8 cellular contexts compared by ENCODE assay signal in the genomic region with DNA sequence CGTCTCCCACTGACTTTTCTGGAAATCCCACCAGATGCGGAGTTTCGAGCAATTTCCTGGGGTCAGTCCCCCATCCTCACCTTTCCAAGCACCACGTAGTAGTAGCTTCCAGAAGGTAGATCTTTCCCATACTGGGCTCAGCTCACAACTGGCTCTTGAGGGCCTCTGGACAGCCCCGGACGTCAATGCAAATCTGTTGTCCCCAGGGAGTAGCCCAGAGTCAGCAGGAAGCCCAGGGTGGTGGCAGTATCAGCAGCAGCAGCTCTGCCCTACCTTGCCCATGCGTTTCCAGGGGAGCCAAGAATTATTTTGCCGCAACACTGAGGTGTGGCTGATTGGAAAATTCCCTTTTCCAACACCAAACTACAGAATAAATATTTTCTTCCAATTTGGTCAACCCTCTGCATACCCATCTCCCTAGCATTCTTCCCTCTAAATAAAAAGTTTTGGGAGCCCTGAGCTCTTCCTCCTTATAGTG.
DNase-seq lines count a peak whose midpoint lies in the region; ATAC-seq and TF ChIP-seq lines count a peak whose summit lies in the region.

No MANE protein-coding gene starts in this region.

- ATAC-seq in activated CD8-positive, alpha-beta T cell treated with anti-CD3 and anti-CD28 coated beads for 36 hours, result no peak
- ATAC-seq in activated CD8-positive, alpha-beta T cell treated with anti-CD3 and anti-CD28 coated beads, Interleukin-2, amount 10 ng/mL, durations not matched to agents 7 days and 5 days, result no peak
- peak; percentile 16 for ATAC-seq in HG02870 (IDR thresholded peaks at IDR 0.05; ENCODE audit: unreplicated experiment)
- ATAC-seq in stimulated activated memory B cell treated with anti-CD40 and anti-IgM and Interleukin-4, amounts not matched to agents 10 μg/mL and 1 μg/mL and 100 μg/mL, for 72 hours, result peak; percentile 82

- POLR2A ChIA-PET in activated CD8-positive, alpha-beta T cell treated with anti-CD3 and anti-CD28 coated beads for 36 hours (lab: Charles Lee), result interaction anchor here (0.7 to 2.4 kb wide), 5 partner anchors 10 to 50 kb away, joined by 4 to 8 read pairs (median 7); no protein-coding TSS in a partner anchor
- POLR2A ChIA-PET in activated CD8-positive, alpha-beta T cell treated with anti-CD3 and anti-CD28 coated beads, Interleukin-2, amount 10 ng/mL, durations not matched to agents 7 days and 5 days (lab: Charles Lee), result interaction anchor here (1.3 kb wide), 1 partner anchor 40 kb away, joined by 3 read pairs; no protein-coding TSS in a partner anchor

- H3K27me3 Mint-ChIP-seq in activated CD8-positive, alpha-beta T cell treated with anti-CD3 and anti-CD28 coated beads for 36 hours, result no peaks in the 10 kb centered on the region
- H3K27me3 Mint-ChIP-seq in activated CD8-positive, alpha-beta T cell treated with anti-CD3 and anti-CD28 coated beads, Interleukin-2, amount 10 ng/mL, durations not matched to agents 7 days and 5 days (ENCODE audit: low read depth), result no peaks in the 10 kb centered on the region
- H3K27me3 Mint-ChIP-seq in stimulated activated memory B cell treated with anti-CD40 and anti-IgM and Interleukin-4, amounts not matched to agents 10 μg/mL and 1 μg/mL and 100 μg/mL, for 72 hours, result no peaks in the 10 kb centered on the region

- peak overlapping the region; percentile 90 for H3K27ac Mint-ChIP-seq in activated CD8-positive, alpha-beta T cell treated with anti-CD3 and anti-CD28 coated beads for 36 hours
- no peak overlapping the region for H3K27ac Mint-ChIP-seq in activated CD8-positive, alpha-beta T cell treated with anti-CD3 and anti-CD28 coated beads, Interleukin-2, amount 10 ng/mL, durations not matched to agents 7 days and 5 days
- peak overlapping the region; percentile 89 for H3K27ac Mint-ChIP-seq in stimulated activated memory B cell treated with anti-CD40 and anti-IgM and Interleukin-4, amounts not matched to agents 10 μg/mL and 1 μg/mL and 100 μg/mL, for 72 hours

- peaks cover 28% of the 10 kb centered on the region for H3K36me3 Mint-ChIP-seq in activated CD8-positive, alpha-beta T cell treated with anti-CD3 and anti-CD28 coated beads for 36 hours (ENCODE audit: low read depth)
- H3K36me3 Mint-ChIP-seq in activated CD8-positive, alpha-beta T cell treated with anti-CD3 and anti-CD28 coated beads, Interleukin-2, amount 10 ng/mL, durations not matched to agents 7 days and 5 days (ENCODE audit: low read depth), result peaks cover 21% of the 10 kb centered on the region
- H3K36me3 Mint-ChIP-seq in stimulated activated memory B cell treated with anti-CD40 and anti-IgM and Interleukin-4, amounts not matched to agents 10 μg/mL and 1 μg/mL and 100 μg/mL, for 72 hours, result peaks cover 64% of the 10 kb centered on the region

- no peaks in the 10 kb centered on the region for H3K9me3 Mint-ChIP-seq in activated CD8-positive, alpha-beta T cell treated with anti-CD3 and anti-CD28 coated beads for 36 hours
- no peaks in the 10 kb centered on the region for H3K9me3 Mint-ChIP-seq in activated CD8-positive, alpha-beta T cell treated with anti-CD3 and anti-CD28 coated beads, Interleukin-2, amount 10 ng/mL, durations not matched to agents 7 days and 5 days (ENCODE audit: insufficient read depth)
- no peaks in the 10 kb centered on the region for H3K9me3 Mint-ChIP-seq in stimulated activated memory B cell treated with anti-CD40 and anti-IgM and Interleukin-4, amounts not matched to agents 10 μg/mL and 1 μg/mL and 100 μg/mL, for 72 hours

- no peak for DNase-seq in activated CD8-positive, alpha-beta T cell treated with anti-CD3 and anti-CD28 coated beads for 36 hours
- no peak for DNase-seq in activated CD8-positive, alpha-beta T cell treated with anti-CD3 and anti-CD28 coated beads, Interleukin-2, amount 10 ng/mL, durations not matched to agents 7 days and 5 days
- DNase-seq in stimulated activated CD4-positive, alpha-beta T cell treated with anti-CD3 and anti-CD28 coated beads, Interleukin-2, amount 100 ng/mL, for 24 hours, result no peak
- DNase-seq in OCI-M2 (lab: John Stamatoyannopoulos, UW; ENCODE audit: unreplicated experiment) (no peak), cerebellar cortex (ENCODE audit: low spot score) (no peak)

- peak overlapping the region; percentile 77 for H3K4me3 Mint-ChIP-seq in activated CD8-positive, alpha-beta T cell treated with anti-CD3 and anti-CD28 coated beads for 36 hours
- no peak overlapping the region for H3K4me3 Mint-ChIP-seq in activated CD8-positive, alpha-beta T cell treated with anti-CD3 and anti-CD28 coated beads, Interleukin-2, amount 10 ng/mL, durations not matched to agents 7 days and 5 days
- peak overlapping the region; percentile 82 for H3K4me3 Mint-ChIP-seq in stimulated activated memory B cell treated with anti-CD40 and anti-IgM and Interleukin-4, amounts not matched to agents 10 μg/mL and 1 μg/mL and 100 μg/mL, for 72 hours

- intact Hi-C loops in activated CD8-positive, alpha-beta T cell treated with anti-CD3 and anti-CD28 coated beads for 36 hours (cut with micrococcal nuclease), result no loop called here

- CTCF ChIA-PET in activated CD8-positive, alpha-beta T cell treated with anti-CD3 and anti-CD28 coated beads for 36 hours (lab: Charles Lee), result interaction anchor here (0.8 to 6.3 kb wide), 9 partner anchors 9 to 141 kb away, joined by 3 to 63 read pairs (median 4); no protein-coding TSS in a partner anchor
- CTCF ChIA-PET in activated CD8-positive, alpha-beta T cell treated with anti-CD3 and anti-CD28 coated beads, Interleukin-2, amount 10 ng/mL, durations not matched to agents 7 days and 5 days (lab: Charles Lee), result interaction anchor here (0.8 to 25.7 kb wide), 7 partner anchors 10 to 142 kb away, joined by 3 to 656 read pairs (median 27); no protein-coding TSS in a partner anchor

- TF ChIP-seq CTCF in activated CD8-positive, alpha-beta T cell treated with anti-CD3 and anti-CD28 coated beads for 36 hours (IDR thresholded peaks at IDR 0.05), result no peak

- H3K27ac ChIP-seq in angular gyrus (ENCODE audit: low read depth, low read length), result peak overlapping the region; percentile 100

- peaks cover 73% of the 10 kb centered on the region for H3K4me1 Mint-ChIP-seq in activated CD8-positive, alpha-beta T cell treated with anti-CD3 and anti-CD28 coated beads for 36 hours (ENCODE audit: low read depth)
- H3K4me1 Mint-ChIP-seq in activated CD8-positive, alpha-beta T cell treated with anti-CD3 and anti-CD28 coated beads, Interleukin-2, amount 10 ng/mL, durations not matched to agents 7 days and 5 days (ENCODE audit: low read depth), result peaks cover 64% of the 10 kb centered on the region
- H3K4me1 Mint-ChIP-seq in stimulated activated memory B cell treated with anti-CD40 and anti-IgM and Interleukin-4, amounts not matched to agents 10 μg/mL and 1 μg/mL and 100 μg/mL, for 72 hours, result peaks cover 72% of the 10 kb centered on the region

Comparison
In these comparisons a context has a peak if more than half of its experiments do, and no peak if none do; other contexts are left out.
1. ATAC-seq: peak in HG02870 (single experiment) and stimulated activated memory B cell treated with anti-CD40 and anti-IgM and Interleukin-4, amounts not matched to agents 10 μg/mL and 1 μg/mL and 100 μg/mL, for 72 hours (single experiment); none in activated CD8-positive, alpha-beta T cell treated with anti-CD3 and anti-CD28 coated beads for 36 hours (single experiment) and activated CD8-positive, alpha-beta T cell treated with anti-CD3 and anti-CD28 coated beads, Interleukin-2, amount 10 ng/mL, durations not matched to agents 7 days and 5 days (single experiment).